In genomic region chr1:89126602-89127001, GRCh38 we compare ENCODE assay signal across 1 cellular context.
TF ChIP-seq lines count a peak whose summit lies in the region.

No MANE protein-coding gene starts in this region.

TF ChIP-seq in IMR-90, 13 proteins besides CTCF, POLR2A, EP300 and RAD21 (continued from another document):
- TF ChIP-seq FOS (IDR thresholded peaks at IDR 0.05; ENCODE audit: low read depth, low read length) (no peak), SMC3 (IDR thresholded peaks at IDR 0.05; ENCODE audit: low read depth, low read length) (no peak), RCOR1 (IDR thresholded peaks at IDR 0.05; ENCODE audit: insufficient replicate concordance, low read length) (no peak), NFE2L2 (IDR thresholded peaks at IDR 0.05; ENCODE audit: low read depth, low read length) (no peak), MAZ (IDR thresholded peaks at IDR 0.05; ENCODE audit: borderline replicate concordance, low read depth, low read length) (no peak), CEBPB (IDR thresholded peaks at IDR 0.05; ENCODE audit: low read depth, low read length) (no peak), RFX5 (IDR thresholded peaks at IDR 0.05; ENCODE audit: low read depth, low read length) (no peak), MXI1 (IDR thresholded peaks at IDR 0.05; ENCODE audit: borderline replicate concordance, low read depth, low read length) (no peak), MAFK (IDR thresholded peaks at IDR 0.05; ENCODE audit: low read depth, low read length) (no peak)
